1 cellular context compared by ENCODE assay signal in the genomic region with DNA sequence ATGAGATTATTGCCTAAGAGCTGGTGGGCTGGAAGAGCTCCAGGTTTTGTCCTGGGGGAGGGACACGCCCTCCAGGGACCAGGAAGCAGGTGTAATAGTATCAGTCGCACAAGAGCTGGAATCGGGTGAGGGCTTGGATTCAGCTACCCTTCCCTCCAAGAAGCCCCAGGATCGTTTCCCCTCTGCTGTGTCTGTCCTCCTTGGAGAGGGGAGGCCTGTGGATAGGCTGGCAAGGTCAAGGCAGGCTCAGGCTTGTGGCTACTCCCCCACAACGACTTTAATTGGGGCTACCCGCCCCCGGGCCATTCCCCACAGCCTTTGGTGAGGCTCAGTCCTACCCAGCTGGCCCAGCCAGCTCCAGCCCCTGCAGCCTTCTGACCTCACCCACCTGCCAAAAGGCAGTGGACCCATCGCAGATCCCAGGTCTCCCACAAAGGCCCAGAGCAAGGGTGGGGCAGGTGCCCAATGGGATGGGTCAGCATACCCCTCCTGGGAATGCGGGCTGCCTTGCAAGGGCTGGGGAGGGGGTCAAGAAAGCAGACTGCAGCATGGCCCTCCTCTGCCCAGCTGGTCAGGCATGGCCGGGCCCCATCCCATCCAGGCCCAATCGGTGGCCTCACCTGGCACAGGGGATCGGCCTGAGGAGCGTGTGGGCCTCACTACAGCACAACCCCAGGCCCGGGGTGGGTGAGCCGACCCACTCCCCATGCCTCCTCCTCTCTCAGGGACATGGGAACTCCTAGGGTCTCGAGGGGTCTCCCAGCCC.
TF ChIP-seq lines count a peak whose summit lies in the region.

No MANE protein-coding gene starts in this region.

TF ChIP-seq in IMR-90, 13 proteins besides CTCF, POLR2A, EP300 and RAD21:
- TF ChIP-seq RFX5 (IDR thresholded peaks at IDR 0.05; ENCODE audit: low read depth, low read length) (no peak), BHLHE40 (IDR thresholded peaks at IDR 0.05; ENCODE audit: low read depth, low read length) (no peak), RCOR1 (IDR thresholded peaks at IDR 0.05; ENCODE audit: insufficient replicate concordance, low read length) (no peak), MAZ (IDR thresholded peaks at IDR 0.05; ENCODE audit: borderline replicate concordance, low read depth, low read length) (no peak), MAFK (IDR thresholded peaks at IDR 0.05; ENCODE audit: low read depth, low read length) (no peak)
